In the genomic region with DNA sequence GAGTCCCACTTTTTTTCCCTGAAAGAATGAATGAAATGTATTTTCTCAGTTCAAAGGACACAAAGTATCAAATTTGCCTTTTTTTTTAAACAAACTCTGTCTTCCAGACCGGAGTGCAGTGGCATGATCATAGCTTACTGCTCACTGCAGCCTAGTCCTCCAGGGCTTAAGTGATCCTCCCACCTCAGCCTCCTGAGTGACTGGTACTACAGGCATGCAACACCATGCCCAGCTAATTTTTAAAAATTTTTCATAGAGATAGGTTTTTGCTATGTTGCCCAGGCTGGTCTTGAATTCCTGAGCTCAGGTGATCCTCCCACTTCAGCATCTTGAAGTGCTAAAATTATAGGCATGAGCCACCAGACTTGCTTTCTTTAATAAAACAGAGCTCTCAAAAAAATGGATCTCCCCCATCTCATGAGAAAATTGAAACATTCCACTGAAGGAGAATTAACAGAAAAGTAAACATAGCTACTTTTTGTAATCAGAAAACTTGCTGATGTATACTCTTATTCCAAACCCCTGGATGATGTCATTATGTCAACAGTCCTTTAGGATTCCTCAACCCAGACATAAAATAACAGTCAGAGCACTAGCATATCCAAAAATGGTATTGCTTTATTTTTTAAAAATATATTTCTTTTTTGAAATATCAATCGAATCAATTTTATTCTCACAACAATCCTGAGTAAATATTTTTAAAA, we compare ENCODE assay signal across 12 cellular contexts. TPM values are rescaled to one million over a fixed set of nuclear protein-coding genes. Genes with fewer than 3 reads are reported as not detected.
DNase-seq lines count a peak whose midpoint lies in the region; TF ChIP-seq lines count a peak whose summit lies in the region.
"Had no signal": no experiment of that assay in that cellular context is flagged by ENCODE, and none has a peak within 500 bp of the region (broad histone marks: within the 10 kb centered on the region; RNA-seq: fewer than 3 reads in every experiment).

No MANE protein-coding gene starts in this region.

- no peaks in the 10 kb centered on the region for H3K27me3 ChIP-seq in MG63
- H3K27me3 ChIP-seq in mesenchymal stem cell (ENCODE audit: control insufficient read depth in 1 of 2, insufficient read depth in 1 of 2, low read length in 2 of 2): no peaks in the 10 kb centered on the region
- H3K27me3 ChIP-seq: BLaER1, heart right ventricle, pancreas had no signal

- peaks cover 6% of the 10 kb centered on the region for H3K79me1 ChIP-seq in mesenchymal stem cell (replicated peaks; ENCODE audit: low read length, poor library complexity, severe bottlenecking)

- WGBS in mesenchymal stem cell: 23% methylated on average over 1 of the region's 2 CpGs

- no peak overlapping the region for H3K14ac ChIP-seq in mesenchymal stem cell (ENCODE audit: low read length in 2 of 2)

- no peak overlapping the region for H3K23ac ChIP-seq in mesenchymal stem cell (ENCODE audit: low read length in 2 of 2)

- no peak overlapping the region for H4K8ac ChIP-seq in mesenchymal stem cell (ENCODE audit: low read length)

- no peak overlapping the region for H2BK120ac ChIP-seq in mesenchymal stem cell (ENCODE audit: low read depth, low read length)

- TF ChIP-seq CTCF in choroid plexus epithelial cell (conservative IDR thresholded peaks at IDR 0.05; ENCODE audit: low read depth, low read length) (no peak), GM13977 (IDR thresholded peaks at IDR 0.05; ENCODE audit: extremely low read depth, insufficient read depth, missing control alignments) (no peak)

- no peak overlapping the region for H2BK12ac ChIP-seq in mesenchymal stem cell (ENCODE audit: low read length in 2 of 2)

- H3K4me2 ChIP-seq in mesenchymal stem cell (ENCODE audit: low read length, poor library complexity, severe bottlenecking): peak overlapping the region; percentile 22
- H3K4me2 ChIP-seq: BLaER1 had no signal

- H3K4me1 ChIP-seq in mesenchymal stem cell (ENCODE audit: control insufficient read depth, insufficient read depth, low read depth, low read length): peaks cover 11% of the 10 kb centered on the region
- H3K4me1 ChIP-seq: BLaER1 had no signal

- peak overlapping the region in 1 of 2 experiments; percentile 49 for H3K4ac ChIP-seq in mesenchymal stem cell (ENCODE audit: low read depth in 1 of 2, low read length in 2 of 2)

- no peak overlapping the region for H2BK5ac ChIP-seq in mesenchymal stem cell (ENCODE audit: low read depth, low read length, poor library complexity, severe bottlenecking)

- H3K18ac ChIP-seq in mesenchymal stem cell (ENCODE audit: low read depth in 1 of 2, low read length in 2 of 2): no peak overlapping the region

- DNase-seq in Caki2 (ENCODE audit: low read depth) (peak; percentile 78), MG63 (peak; percentile 53), choroid plexus epithelial cell (ENCODE audit: low read depth) (peak; percentile 67), mesenchymal stem cell (peak; percentile 51), HuH-7.5 (ENCODE audit: low spot score) (no peak), islet precursor cell (no peak), GM13977 (ENCODE audit: low spot score) (no peak)
- DNase-seq in activated naive CD4-positive, alpha-beta T cell treated with anti-CD3 and anti-CD28 coated beads, Interleukin-2, amount 50 U/mL, for 16 hours: no peak
- DNase-seq: heart right ventricle; pancreas; stimulated activated CD4-positive, alpha-beta T cell treated with anti-CD3 and anti-CD28 coated beads, Interleukin-1b, Interleukin-23, amount 100 ng/mL, for 48 hours had no signal

- in situ Hi-C loops in Caki2 (cut with HindIII; ENCODE audit: low pct_unique_long_range_greater_than_20kb, low sequenced_read_pairs) (no loop called here), GM13977 (cut with MboI; ENCODE audit: low pct_unique_long_range_greater_than_20kb, low sequenced_read_pairs, unreplicated experiment) (no loop called here)

- H3K36me3 ChIP-seq in MG63 (no peaks in the 10 kb centered on the region), mesenchymal stem cell (ENCODE audit: control insufficient read depth in 1 of 2, insufficient read depth in 2 of 2, low read depth in 1 of 2, low read length in 2 of 2) (peaks cover 0 to 3% of the 10 kb centered on the region in 2 experiments)
- H3K36me3 ChIP-seq: BLaER1, heart right ventricle, pancreas had no signal

- H3K4me3 ChIP-seq in MG63 (no peak overlapping the region), choroid plexus epithelial cell (ENCODE audit: low read depth, low read length) (no peak overlapping the region), mesenchymal stem cell (ENCODE audit: insufficient read depth in 1 of 2, low read depth in 1 of 2, low read length in 2 of 2) (peak overlapping the region in 1 of 2 experiments; percentile 74)
- H3K4me3 ChIP-seq: BLaER1, heart right ventricle, pancreas had no signal

- no peak overlapping the region for H2BK15ac ChIP-seq in mesenchymal stem cell (ENCODE audit: low read depth, poor library complexity, severe bottlenecking)

- H3K9me3 ChIP-seq in MG63 (no peaks in the 10 kb centered on the region), mesenchymal stem cell (ENCODE audit: control insufficient read depth, low read length) (no peaks in the 10 kb centered on the region)
- H3K9me3 ChIP-seq: BLaER1, heart right ventricle, pancreas had no signal

- no peak overlapping the region for H2AFZ ChIP-seq in mesenchymal stem cell (ENCODE audit: low read depth, low read length)

- H2AK5ac ChIP-seq in mesenchymal stem cell (ENCODE audit: low read length, severe bottlenecking): no peak overlapping the region

- peak overlapping the region; percentile 100 for H3K27ac ChIP-seq in mesenchymal stem cell (ENCODE audit: low read length, poor library complexity, severe bottlenecking)
- H3K27ac ChIP-seq: BLaER1, pancreas had no signal

- H4K91ac ChIP-seq in mesenchymal stem cell (ENCODE audit: low read length): no peak overlapping the region

- H3K9ac ChIP-seq in mesenchymal stem cell (ENCODE audit: low read length): peak overlapping the region; percentile 94
- H3K9ac ChIP-seq: BLaER1 had no signal

RNA-seq across cellular contexts. Expression of a gene that starts 12.3 kb away (rescaled TPM):
- total RNA-seq in Caki2 (2014; rRNA removed; shearing (Covaris generic); ENCODE audit: low replicate concordance): 5.2 and 8.7 TPM in 2 replicates
- total RNA-seq in MG63 (2014; rRNA removed; shearing (Covaris generic); ENCODE audit: low replicate concordance): 3.3 and 13.1 TPM in 2 replicates
- polyA plus RNA-seq in mesenchymal stem cell (2013, experiment 1 of 2): 4.6 TPM
- polyA plus RNA-seq in mesenchymal stem cell (2013, experiment 2 of 2): 4.0 TPM

RNA-seq across cellular contexts. Expression of a gene that starts 14.2 kb away (rescaled TPM):
- total RNA-seq in Caki2 (2014; rRNA removed; shearing (Covaris generic); ENCODE audit: low replicate concordance): 4,560 and 4,793 TPM in 2 replicates
- 6,535 and 7,091 TPM in 2 replicates for total RNA-seq in MG63 (2014; rRNA removed; shearing (Covaris generic); ENCODE audit: low replicate concordance)
- polyA plus RNA-seq in mesenchymal stem cell (2013, experiment 1 of 2): 5,108 TPM
- polyA plus RNA-seq in mesenchymal stem cell (2013, experiment 2 of 2): 5,084 TPM

Comparison
In these comparisons a context has a peak if more than half of its experiments do, and no peak if none do; other contexts are left out.
1. DNase-seq: peak in Caki2 (single experiment), MG63 (single experiment), choroid plexus epithelial cell (single experiment) and mesenchymal stem cell (single experiment); none in HuH-7.5 (single experiment), islet precursor cell (single experiment), GM13977 (single experiment) and activated naive CD4-positive, alpha-beta T cell treated with anti-CD3 and anti-CD28 coated beads, Interleukin-2, amount 50 U/mL, for 16 hours (single experiment).